ENCODE assay signal across 17 cellular contexts in the genomic region with DNA sequence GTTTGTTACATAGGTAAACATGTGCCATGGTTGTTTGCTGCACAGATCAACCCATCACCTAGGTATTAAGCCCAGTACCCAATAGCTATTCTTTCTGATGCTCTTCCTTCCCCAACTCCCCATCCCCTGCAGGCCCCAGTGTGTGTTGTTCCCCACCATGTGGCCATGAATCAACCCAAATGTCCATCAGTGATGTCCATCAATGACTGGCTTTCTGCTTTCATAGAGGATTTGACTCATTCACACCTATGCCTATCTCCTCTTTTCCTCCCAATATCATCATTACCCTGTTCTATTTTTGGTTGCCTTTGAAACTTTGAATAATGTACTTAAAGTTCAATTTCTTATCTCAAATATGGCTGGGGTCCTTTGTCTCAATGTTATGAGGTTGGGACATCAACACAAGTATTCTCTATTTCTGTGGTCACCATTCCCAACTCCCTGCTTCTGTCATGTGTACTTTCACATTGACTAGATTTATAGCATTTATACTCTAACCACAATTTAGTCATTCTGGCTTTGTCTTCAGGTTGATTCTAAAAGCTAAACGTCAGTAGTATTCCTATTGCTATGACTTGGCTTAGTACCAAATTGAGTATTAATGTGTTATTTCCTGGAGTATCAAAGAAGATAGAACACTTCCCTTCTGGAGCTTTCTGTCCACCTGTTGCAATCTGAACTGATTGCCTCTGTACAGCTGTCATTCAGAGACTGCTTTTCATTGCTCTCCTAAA.
DNase-seq lines count a peak whose midpoint lies in the region; ATAC-seq lines count a peak whose summit lies in the region.
"Had no signal": no experiment of that assay in that cellular context is flagged by ENCODE, and none has a peak within 500 bp of the region (broad histone marks: within the 10 kb centered on the region; RNA-seq: fewer than 3 reads in every experiment).

No MANE protein-coding gene starts in this region.

- H3K27me3 Mint-ChIP-seq in activated naive CD4-positive, alpha-beta T cell treated with anti-CD3 and anti-CD28 coated beads, Interleukin-2, amount 50 U/mL, for 24 hours = peaks cover 3% of the 10 kb centered on the region
- peaks cover 6% of the 10 kb centered on the region for H3K27me3 Mint-ChIP-seq in activated naive CD4-positive, alpha-beta T cell treated with anti-CD3 and anti-CD28 coated beads, Interleukin-2, amount 10 ng/mL, durations not matched to agents 7 days and 5 days
- no peaks in the 10 kb centered on the region for H3K27me3 Mint-ChIP-seq in activated naive CD8-positive, alpha-beta T cell treated with anti-CD3 and anti-CD28 coated beads, Interleukin-2, amount 50 U/mL, for 24 hours

- peaks cover 8% of the 10 kb centered on the region for H3K4me1 Mint-ChIP-seq in activated naive CD4-positive, alpha-beta T cell treated with anti-CD3 and anti-CD28 coated beads, Interleukin-2, amount 50 U/mL, for 24 hours
- no peaks in the 10 kb centered on the region for H3K4me1 Mint-ChIP-seq in activated naive CD4-positive, alpha-beta T cell treated with anti-CD3 and anti-CD28 coated beads, Interleukin-2, amount 10 ng/mL, durations not matched to agents 7 days and 5 days
- peaks cover 40% of the 10 kb centered on the region for H3K4me1 Mint-ChIP-seq in activated naive CD8-positive, alpha-beta T cell treated with anti-CD3 and anti-CD28 coated beads, Interleukin-2, amount 50 U/mL, for 24 hours
- H3K4me1 Mint-ChIP-seq: CD8-positive, alpha-beta memory T cell had no signal

- DNase-seq in activated naive CD4-positive, alpha-beta T cell treated with anti-CD3 and anti-CD28 coated beads, Interleukin-2, amount 10 ng/mL, durations not matched to agents 7 days and 5 days = no peak
- DNase-seq in HT1080 (ENCODE audit: low read depth) (peak; percentile 8), NCI-H146 (lab: John Stamatoyannopoulos, UW) (no peak)
- no peak for DNase-seq in activated naive CD8-positive, alpha-beta T cell treated with anti-CD3 and anti-CD28 coated beads, Interleukin-2, amount 50 U/mL, for 24 hours
- DNase-seq in stimulated activated naive CD8-positive, alpha-beta T cell treated with anti-CD3 and anti-CD28 coated beads, Interleukin-15, Interleukin-2, amounts not matched to agents 100 U/mL and 50 U/mL, for 24 hours = peak; percentile 6
- DNase-seq: CD8-positive, alpha-beta memory T cell; DMS 273 treated with DMSO at 0.1 percent for 48 hours; HFFc6; KBM-7; MG63; NCI-H1092 treated with DMSO at 0.1 percent for 48 hours; NCI-H1694 treated with DMSO at 0.1 percent for 48 hours; NCI-H2171; NCI-H82; SHP77 treated with DMSO at 0.1 percent for 48 hours had no signal

- no peaks in the 10 kb centered on the region for H3K9me3 Mint-ChIP-seq in activated naive CD4-positive, alpha-beta T cell treated with anti-CD3 and anti-CD28 coated beads, Interleukin-2, amount 50 U/mL, for 24 hours
- no peaks in the 10 kb centered on the region for H3K9me3 Mint-ChIP-seq in activated naive CD4-positive, alpha-beta T cell treated with anti-CD3 and anti-CD28 coated beads, Interleukin-2, amount 10 ng/mL, durations not matched to agents 7 days and 5 days
- no peaks in the 10 kb centered on the region for H3K9me3 Mint-ChIP-seq in activated naive CD8-positive, alpha-beta T cell treated with anti-CD3 and anti-CD28 coated beads, Interleukin-2, amount 50 U/mL, for 24 hours
- H3K9me3 Mint-ChIP-seq: HFFc6 had no signal

- CTCF ChIA-PET in activated naive CD4-positive, alpha-beta T cell treated with anti-CD3 and anti-CD28 coated beads, Interleukin-2, amount 10 ng/mL, durations not matched to agents 7 days and 5 days (lab: Charles Lee) = no interaction called here

- peak; percentile 71 for ATAC-seq in activated naive CD8-positive, alpha-beta T cell treated with anti-CD3 and anti-CD28 coated beads, Interleukin-2, amount 50 U/mL, for 24 hours
- ATAC-seq in stimulated activated naive CD8-positive, alpha-beta T cell treated with anti-CD3 and anti-CD28 coated beads, Interleukin-15, Interleukin-2, amounts not matched to agents 100 U/mL and 50 U/mL, for 24 hours = peak; percentile 79
- no peak for ATAC-seq in HG03280 (IDR thresholded peaks at IDR 0.05; ENCODE audit: unreplicated experiment)

- H3K36me3 Mint-ChIP-seq in activated naive CD4-positive, alpha-beta T cell treated with anti-CD3 and anti-CD28 coated beads, Interleukin-2, amount 50 U/mL, for 24 hours = no peaks in the 10 kb centered on the region
- no peaks in the 10 kb centered on the region for H3K36me3 Mint-ChIP-seq in activated naive CD4-positive, alpha-beta T cell treated with anti-CD3 and anti-CD28 coated beads, Interleukin-2, amount 10 ng/mL, durations not matched to agents 7 days and 5 days
- peaks cover 2% of the 10 kb centered on the region for H3K36me3 Mint-ChIP-seq in activated naive CD8-positive, alpha-beta T cell treated with anti-CD3 and anti-CD28 coated beads, Interleukin-2, amount 50 U/mL, for 24 hours (ENCODE audit: low read depth)
- H3K36me3 Mint-ChIP-seq: CD8-positive, alpha-beta memory T cell had no signal

- H3K27ac Mint-ChIP-seq in activated naive CD4-positive, alpha-beta T cell treated with anti-CD3 and anti-CD28 coated beads, Interleukin-2, amount 50 U/mL, for 24 hours = peak overlapping the region; percentile 69
- no peak overlapping the region for H3K27ac Mint-ChIP-seq in activated naive CD4-positive, alpha-beta T cell treated with anti-CD3 and anti-CD28 coated beads, Interleukin-2, amount 10 ng/mL, durations not matched to agents 7 days and 5 days
- peak overlapping the region; percentile 83 for H3K27ac Mint-ChIP-seq in activated naive CD8-positive, alpha-beta T cell treated with anti-CD3 and anti-CD28 coated beads, Interleukin-2, amount 50 U/mL, for 24 hours
- H3K27ac Mint-ChIP-seq: HFFc6 had no signal

- no peak overlapping the region for H3K4me3 Mint-ChIP-seq in activated naive CD4-positive, alpha-beta T cell treated with anti-CD3 and anti-CD28 coated beads, Interleukin-2, amount 50 U/mL, for 24 hours
- no peak overlapping the region for H3K4me3 Mint-ChIP-seq in activated naive CD4-positive, alpha-beta T cell treated with anti-CD3 and anti-CD28 coated beads, Interleukin-2, amount 10 ng/mL, durations not matched to agents 7 days and 5 days
- no peak overlapping the region for H3K4me3 Mint-ChIP-seq in activated naive CD8-positive, alpha-beta T cell treated with anti-CD3 and anti-CD28 coated beads, Interleukin-2, amount 50 U/mL, for 24 hours
- H3K4me3 Mint-ChIP-seq: CD8-positive, alpha-beta memory T cell; HFFc6 had no signal

Comparison
In these comparisons a context has a peak if more than half of its experiments do, and no peak if none do; other contexts are left out.
1. DNase-seq: peak in HT1080 (single experiment) and stimulated activated naive CD8-positive, alpha-beta T cell treated with anti-CD3 and anti-CD28 coated beads, Interleukin-15, Interleukin-2, amounts not matched to agents 100 U/mL and 50 U/mL, for 24 hours (single experiment); none in activated naive CD4-positive, alpha-beta T cell treated with anti-CD3 and anti-CD28 coated beads, Interleukin-2, amount 10 ng/mL, durations not matched to agents 7 days and 5 days (single experiment), activated naive CD8-positive, alpha-beta T cell treated with anti-CD3 and anti-CD28 coated beads, Interleukin-2, amount 50 U/mL, for 24 hours (single experiment) and NCI-H146 (single experiment).